21 cellular contexts compared by ENCODE assay signal in genomic region chr9:132027752-132028666, GRCh38. TPM values are rescaled to one million over a fixed set of nuclear protein-coding genes. Genes with fewer than 3 reads are reported as not detected.
A peak's percentile ranks its signal among the peaks of the same experiment; 100 is the strongest.
DNase-seq lines count a peak whose midpoint lies in the region; ATAC-seq, FAIRE-seq and TF ChIP-seq lines count a peak whose summit lies in the region.
"Had no signal": no experiment of that assay in that cellular context is flagged by ENCODE, and none has a peak within 500 bp of the region (broad histone marks: within the 10 kb centered on the region; RNA-seq: fewer than 3 reads in every experiment).

No MANE protein-coding gene starts in this region.

- H4K20me1 ChIP-seq in GM12878 (ENCODE audit: control insufficient read depth, insufficient read depth): peaks cover 24% of the 10 kb centered on the region

- H3K36me3 ChIP-seq in heart left ventricle (no peaks in the 10 kb centered on the region), right atrium auricular region (no peaks in the 10 kb centered on the region), GM12878 (ENCODE audit: control insufficient read depth in 2 of 2, insufficient read depth in 2 of 2, low read length in 1 of 2) (no peaks in the 10 kb centered on the region), upper lobe of right lung (no peaks in the 10 kb centered on the region)
- H3K36me3 ChIP-seq: tibial artery had no signal

- 75 to 82% (median 80%) methylated on average over 7 of the region's 7 CpGs for WGBS in heart left ventricle, 4 donors
- WGBS in GM12878 (ENCODE audit: insufficient coverage, insufficient replicate concordance, low lambda C conversion rate, missing lambda C conversion rate): 92% methylated on average over 7 of the region's 7 CpGs

- no peaks in the 10 kb centered on the region for H3K9me3 ChIP-seq in heart left ventricle
- H3K9me3 ChIP-seq in right atrium auricular region: no peaks in the 10 kb centered on the region
- H3K9me3 ChIP-seq in GM12878 (replicated peaks; ENCODE audit: control insufficient read depth, insufficient read depth, low read length): no peaks in the 10 kb centered on the region
- no peaks in the 10 kb centered on the region for H3K9me3 ChIP-seq in upper lobe of right lung
- H3K9me3 ChIP-seq: tibial artery had no signal

- TF ChIP-seq RAD21 in GM12878 (IDR thresholded peaks at IDR 0.05; ENCODE audit: insufficient read depth, low read depth, low read length): no peak

- no peak overlapping the region for H3K27ac Mint-ChIP-seq in glutamatergic neuron (ENCODE audit: unreplicated experiment)
- H3K27ac Mint-ChIP-seq: activated naive CD8-positive, alpha-beta T cell treated with anti-CD3 and anti-CD28 coated beads, Interleukin-2, amount 50 U/mL, for 24 hours; activated T-helper 2 cell treated with anti-CD3 and anti-CD28 coated beads, Interferon-gamma antibody, Interleukin-2, Interleukin-4, amounts not matched to agents 10 μg/mL and 5 μg/mL and 100 μg/mL, durations not matched to agents 14 hours and 24 hours and 36 hours had no signal

- H3K4me1 ChIP-seq in heart left ventricle (peaks cover 0 to 16% (median 6%) of the 10 kb centered on the region in 12 donors), right atrium auricular region (peaks cover 0 to 7% of the 10 kb centered on the region in 2 donors), GM12878 (ENCODE audit: control insufficient read depth, insufficient read depth, low read length) (peaks cover 15% of the 10 kb centered on the region), foreskin keratinocyte (peaks cover 54% of the 10 kb centered on the region), upper lobe of right lung (peaks cover 13% of the 10 kb centered on the region)

- H3K79me2 ChIP-seq in GM12878 (ENCODE audit: control insufficient read depth, insufficient read depth, low read length): no peaks in the 10 kb centered on the region

- H3K36me3 Mint-ChIP-seq in glutamatergic neuron (ENCODE audit: unreplicated experiment): no peaks in the 10 kb centered on the region

- CTCF ChIA-PET in GM12878 (lab: Yijun Ruan, JAX): interaction anchor here (1.2 kb wide), 1 partner anchor 208 kb away, joined by 4 read pairs; no protein-coding TSS in a partner anchor

- H3K27me3 ChIP-seq in heart left ventricle: no peaks in the 10 kb centered on the region
- H3K27me3 ChIP-seq in right atrium auricular region: no peaks in the 10 kb centered on the region
- no peaks in the 10 kb centered on the region for H3K27me3 ChIP-seq in GM12878 (replicated peaks in 1 of 2; ENCODE audit: control insufficient read depth in 2 of 2, insufficient read depth in 2 of 2, low read length in 1 of 2)
- no peaks in the 10 kb centered on the region for H3K27me3 ChIP-seq in foreskin keratinocyte
- no peaks in the 10 kb centered on the region for H3K27me3 ChIP-seq in upper lobe of right lung
- H3K27me3 ChIP-seq: BLaER1 treated with 17β-estradiol and CSF1 and Interleukin-3, amounts not matched to agents 10 nM and 100 nM; tibial artery had no signal

- in situ Hi-C loops in GM12878 (cut with MboI): no loop called here

- ATAC-seq in heart left ventricle (peak; percentile 48 to 83 (median 60)), GM12878 (no peak), foreskin keratinocyte (peak; percentile 51), upper lobe of right lung (peak; percentile 92), GM18907 (IDR thresholded peaks at IDR 0.05; ENCODE audit: unreplicated experiment) (no peak)
- ATAC-seq: activated naive CD8-positive, alpha-beta T cell treated with anti-CD3 and anti-CD28 coated beads, Interleukin-2, amount 50 U/mL, for 24 hours; sciatic nerve had no signal

- H3K9me3 Mint-ChIP-seq in glutamatergic neuron (ENCODE audit: unreplicated experiment): peaks cover 8% of the 10 kb centered on the region
- H3K9me3 Mint-ChIP-seq: activated naive CD8-positive, alpha-beta T cell treated with anti-CD3 and anti-CD28 coated beads, Interleukin-2, amount 50 U/mL, for 24 hours; activated T-helper 2 cell treated with anti-CD3 and anti-CD28 coated beads, Interferon-gamma antibody, Interleukin-2, Interleukin-4, amounts not matched to agents 10 μg/mL and 5 μg/mL and 100 μg/mL, durations not matched to agents 14 hours and 24 hours and 36 hours had no signal

- intact Hi-C loops in heart left ventricle (cut with DNase I): loop anchor here in 1 of 10 donors (10.0 kb wide), 1 partner anchor 47 kb away; the partner anchor contains the start of gene MED27
- intact Hi-C loops in GM12878 (cut with micrococcal nuclease; ENCODE audit: unreplicated experiment): no loop called here
- intact Hi-C loops in upper lobe of right lung (cut with DNase I): no loop called here

- TF ChIP-seq CTCF in heart left ventricle (IDR thresholded peaks at IDR 0.05) (no peak), right atrium auricular region (IDR thresholded peaks at IDR 0.05) (no peak), GM12878 (IDR thresholded peaks at IDR 0.05 in 2 of 3, conservative IDR thresholded peaks at IDR 0.05 in 1 of 3; ENCODE audit: control insufficient read depth in 2 of 3, extremely low read depth in 1 of 3, insufficient read depth in 1 of 3, low read depth in 3 of 3, low read length in 3 of 3) (no peak), foreskin keratinocyte (conservative IDR thresholded peaks at IDR 0.05) (no peak), upper lobe of right lung (IDR thresholded peaks at IDR 0.05) (no peak), glutamatergic neuron (IDR thresholded peaks at IDR 0.05; ENCODE audit: partially characterized antibody, unreplicated experiment) (no peak)

- no peak for FAIRE-seq in GM12878 (lab: Jason Lieb, UNC)
- FAIRE-seq: A204.1, D721Med had no signal

- H3K4me3 Mint-ChIP-seq in glutamatergic neuron (ENCODE audit: unreplicated experiment): no peak overlapping the region
- H3K4me3 Mint-ChIP-seq: activated naive CD8-positive, alpha-beta T cell treated with anti-CD3 and anti-CD28 coated beads, Interleukin-2, amount 50 U/mL, for 24 hours had no signal

- no peaks in the 10 kb centered on the region for H3K27me3 Mint-ChIP-seq in glutamatergic neuron (ENCODE audit: unreplicated experiment)
- H3K27me3 Mint-ChIP-seq: activated naive CD8-positive, alpha-beta T cell treated with anti-CD3 and anti-CD28 coated beads, Interleukin-2, amount 50 U/mL, for 24 hours had no signal

- H3K9ac ChIP-seq in GM12878 (ENCODE audit: control insufficient read depth, insufficient read depth, low read length): no peak overlapping the region
- H3K9ac ChIP-seq: BLaER1 treated with 17β-estradiol and CSF1 and Interleukin-3, amounts not matched to agents 10 nM and 100 nM had no signal

- BruUV-seq in GM12878 (replicated peaks; lab: Mats Ljungman, UMichigan): no TSS peak

- peaks cover 49% of the 10 kb centered on the region for H3K4me1 Mint-ChIP-seq in glutamatergic neuron (ENCODE audit: low read depth, unreplicated experiment)

- POLR2A ChIA-PET in GM12878 (lab: Charles Lee): no interaction called here

- TF ChIP-seq EP300 in GM12878 (IDR thresholded peaks at IDR 0.05; ENCODE audit: borderline replicate concordance in 1 of 2, control insufficient read depth in 1 of 2, low read depth in 2 of 2, low read length in 2 of 2): no peak

- H3K27ac ChIP-seq in heart left ventricle: no peak overlapping the region
- no peak overlapping the region for H3K27ac ChIP-seq in right atrium auricular region
- H3K27ac ChIP-seq in GM12878 (ENCODE audit: control insufficient read depth, insufficient read depth): no peak overlapping the region
- H3K27ac ChIP-seq in foreskin keratinocyte: no peak overlapping the region
- no peak overlapping the region for H3K27ac ChIP-seq in upper lobe of right lung
- H3K27ac ChIP-seq: BLaER1 treated with 17β-estradiol and CSF1 and Interleukin-3, amounts not matched to agents 10 nM and 100 nM; tibial artery had no signal

- DNase-seq in heart left ventricle: peak in 1 of 5 donors; percentile 37
- DNase-seq in right atrium auricular region (ENCODE audit: low spot score): no peak
- no peak for DNase-seq in GM12878 (ENCODE audit: low read depth, low spot score)
- peak; percentile 71 to 83 for DNase-seq in foreskin keratinocyte
- no peak for DNase-seq in upper lobe of right lung
- DNase-seq in activated gamma-delta T cell treated with Interleukin-2 at 50 U/mL for 16 hours: no peak
- no peak for DNase-seq in glutamatergic neuron
- DNase-seq: activated CD4-positive, CD25-positive, alpha-beta regulatory T cell; activated naive CD8-positive, alpha-beta T cell treated with anti-CD3 and anti-CD28 coated beads, Interleukin-2, amount 50 U/mL, for 24 hours; effector CD4-positive, alpha-beta T cell; GF-D8; kidney glomerular epithelial cell; NCI-H1694 treated with DMSO at 0.1 percent for 48 hours; stimulated activated naive CD4-positive, alpha-beta T cell; tibial artery had no signal

- H2AFZ ChIP-seq in GM12878 (ENCODE audit: control insufficient read depth, low read depth, low read length): no peak overlapping the region

- H3K4me3 ChIP-seq in heart left ventricle: no peak overlapping the region
- no peak overlapping the region for H3K4me3 ChIP-seq in right atrium auricular region
- H3K4me3 ChIP-seq in GM12878: no peak overlapping the region
- no peak overlapping the region for H3K4me3 ChIP-seq in upper lobe of right lung
- H3K4me3 ChIP-seq: BLaER1 treated with 17β-estradiol and CSF1 and Interleukin-3, amounts not matched to agents 10 nM and 100 nM; tibial artery had no signal

- H3K4me2 ChIP-seq in GM12878 (ENCODE audit: control insufficient read depth, insufficient read depth): no peak overlapping the region
- H3K4me2 ChIP-seq: BLaER1 treated with 17β-estradiol and CSF1 and Interleukin-3, amounts not matched to agents 10 nM and 100 nM had no signal

- TF ChIP-seq POLR2A in heart left ventricle (IDR thresholded peaks at IDR 0.05): no peak
- no peak for TF ChIP-seq POLR2A in GM12878 (IDR thresholded peaks at IDR 0.05; ENCODE audit: low read depth, low read length)

- SMC1A ChIA-PET in GM12878 (lab: Charles Lee; ENCODE audit: uncharacterized antibody, unreplicated experiment): no interaction called here

- RAD21 ChIA-PET in GM12878 (lab: Charles Lee; ENCODE audit: unreplicated experiment): no interaction called here

RNA-seq across cellular contexts. Expression of gene MED27, which starts 51.7 kb away (rescaled TPM):
- total RNA-seq in heart left ventricle (10 to 100 TPM; 14.3 to 20.5 (median 15.6) TPM), right atrium auricular region (10 to 100 TPM; 12.5 to 15.3 TPM), GM12878 (2014; rRNA removed) (31.9 and 34.2 TPM in 2 replicates), GM12878 (2014; rRNA removed; fragmentation: Illumina TruSeq; extraction: Trizol) (17.3 and 20.3 TPM in 2 replicates), GM12878 (2021) (24.4 and 25.9 TPM in 2 replicates), foreskin keratinocyte (26.1 and 35.9 TPM in 2 replicates), upper lobe of right lung (14.2 TPM), glutamatergic neuron (ENCODE audit: unreplicated experiment) (45.0 TPM)
- polyA plus RNA-seq in heart left ventricle (10 to 100 TPM; 14.4 to 23.0 TPM), GM12878 (2011; rRNA removed) (23.1 and 36.9 TPM in 2 replicates), GM12878 (2014; fragmentation: Illumina TruSeq; extraction: Trizol) (22.4 and 27.6 TPM in 2 replicates), GM12878 (2014; fragmentation: Nextera tagmentation; extraction: Ambion mirVana) (10 to 100 TPM; 47.7 to 50.3 TPM), GM12878 (2014; rRNA removed) (24.8 and 30.3 TPM in 2 replicates), GM12878 (2016; fragmentation: Nextera tagmentation; extraction: Ambion mirVana) (10 to 100 TPM; 46.2 to 49.1 TPM), foreskin keratinocyte (39.7 and 45.8 TPM in 2 replicates)
- total RNA-seq in GM12878 (2013; cell fraction: nucleolus; rRNA removed): 24.9 and 26.4 TPM in 2 replicates
- polyA plus RNA-seq in GM12878 (2011; ENCODE audit: low read depth): 15.6 TPM
- 48.8 and 50.9 TPM in 2 replicates for polyA plus RNA-seq in GM12878 (2011; cell fraction: cytosol; rRNA removed)
- polyA plus RNA-seq in GM12878 (2011; cell fraction: nucleus; rRNA removed): 24.5 and 27.8 TPM in 2 replicates
- polyA plus RNA-seq in GM12878 (2012): 17.0 and 17.5 TPM in 2 replicates
- polyA minus RNA-seq in GM12878 (2011; rRNA and poly(A)+ RNA removed): 35.1 and 41.1 TPM in 2 replicates
- polyA minus RNA-seq in GM12878 (2011; cell fraction: cytosol; rRNA and poly(A)+ RNA removed): 11.9 and 15.6 TPM in 2 replicates
- 16.6 and 24.6 TPM in 2 replicates for polyA minus RNA-seq in GM12878 (2011; cell fraction: nucleus; rRNA and poly(A)+ RNA removed)

Comparison
In these comparisons a context has a peak if more than half of its experiments do, and no peak if none do; other contexts are left out.
1. ATAC-seq: peak in heart left ventricle (4 of 4), foreskin keratinocyte (single experiment) and upper lobe of right lung (single experiment); none in GM12878 (single experiment) and GM18907 (single experiment).
2. DNase-seq: peak in foreskin keratinocyte (2 of 2); none in right atrium auricular region (single experiment), GM12878 (single experiment), upper lobe of right lung (single experiment), activated gamma-delta T cell treated with Interleukin-2 at 50 U/mL for 16 hours (single experiment) and glutamatergic neuron (single experiment).